ENCODE assay signal across 8 cellular contexts in the genomic region with DNA sequence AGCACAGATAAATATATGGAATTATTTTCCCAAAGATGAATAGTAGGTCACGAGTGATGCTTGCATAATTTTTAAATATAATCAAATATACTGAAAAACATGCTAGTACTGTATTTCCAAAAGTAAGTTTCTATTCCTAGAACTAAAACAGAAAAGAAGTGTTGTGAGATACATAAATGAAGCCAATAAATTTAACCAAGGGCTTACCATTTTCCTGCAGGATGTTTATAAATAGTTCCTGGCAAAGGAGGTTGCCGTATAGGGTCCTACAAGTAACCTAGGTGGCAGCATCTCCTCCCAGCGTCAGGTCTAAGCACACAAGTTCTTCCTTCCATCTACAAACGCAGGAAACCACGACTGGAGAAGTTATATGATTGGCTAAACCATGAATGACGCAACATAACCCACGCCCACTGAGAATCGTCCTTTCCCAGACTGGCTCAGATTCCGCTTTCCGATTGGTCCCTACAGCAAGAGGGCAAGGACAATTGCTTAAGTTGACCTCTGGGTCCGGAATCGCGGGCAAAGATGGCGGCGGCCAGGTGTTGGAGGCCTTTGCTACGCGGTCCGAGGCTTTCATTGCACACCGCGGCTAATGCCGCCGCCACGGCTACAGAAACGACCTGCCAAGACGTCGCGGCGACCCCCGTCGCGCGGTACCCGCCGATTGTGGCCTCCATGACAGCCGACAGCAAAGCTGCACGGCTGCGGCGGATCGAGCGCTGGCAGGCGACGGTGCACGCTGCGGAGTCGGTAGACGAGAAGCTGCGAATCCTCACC. TPM values are rescaled to one million over a fixed set of nuclear protein-coding genes. Genes with fewer than 3 reads are reported as not detected.
A peak's percentile ranks its signal among the peaks of the same experiment; 100 is the strongest.
DNase-seq lines count a peak whose midpoint lies in the region; ATAC-seq and TF ChIP-seq lines count a peak whose summit lies in the region.

TSS of gene MRPS30 (plus strand) at position 513 of the 780 bp plus-strand sequence. CDS start at position 529, 16 bp downstream.

- no peaks in the 10 kb centered on the region; the same call in none of the 2 replicates for H3K36me3 ChIP-seq in Caco-2 (ENCODE audit: control insufficient read depth, insufficient read depth, low read length)
- peaks cover 29% of the 10 kb centered on the region for H3K36me3 ChIP-seq in NT2/D1 (ENCODE audit: insufficient read depth, insufficient read length, low read length)
- peaks cover 27% of the 10 kb centered on the region for H3K36me3 ChIP-seq in endodermal cell (ENCODE audit: control insufficient read depth, insufficient read depth, low read length)

- peak within 1 kb of the TSS; percentile 98 for H3K4me3 Mint-ChIP-seq in Caco-2 (ENCODE audit: unreplicated experiment)
- H3K4me3 Mint-ChIP-seq in endodermal cell = peak within 1 kb of the TSS; percentile 95

- H3K27ac ChIP-seq in endodermal cell (ENCODE audit: low read depth, low read length) = peak within 1 kb of the TSS; percentile 74

- H3K9me3 ChIP-seq in Caco-2 (no peaks in the 10 kb centered on the region), NT2/D1 (ENCODE audit: insufficient read depth, low read length) (no peaks in the 10 kb centered on the region), endodermal cell (ENCODE audit: control insufficient read depth, low read length) (no peaks in the 10 kb centered on the region)

- H3K4me3 ChIP-seq in Caco-2 (ENCODE audit: low read depth, low read length) (peak within 1 kb of the TSS; percentile 76), NT2/D1 (ENCODE audit: insufficient read length, low read depth) (peak within 1 kb of the TSS; percentile 96), endodermal cell (ENCODE audit: low read length) (peak within 1 kb of the TSS; percentile 97)

- H3K27me3 ChIP-seq in Caco-2 (replicated peaks; ENCODE audit: control insufficient read depth, insufficient read depth, low read length) = no peaks in the 10 kb centered on the region
- no peaks in the 10 kb centered on the region for H3K27me3 ChIP-seq in NT2/D1 (ENCODE audit: insufficient read depth, insufficient read length)
- no peaks in the 10 kb centered on the region for H3K27me3 ChIP-seq in endodermal cell (ENCODE audit: control insufficient read depth, insufficient read depth, low read length, poor library complexity, severe bottlenecking)

- H3K27me3 Mint-ChIP-seq in Caco-2 (ENCODE audit: insufficient read depth, unreplicated experiment) = no peaks in the 10 kb centered on the region
- no peaks in the 10 kb centered on the region for H3K27me3 Mint-ChIP-seq in endodermal cell (ENCODE audit: insufficient read depth)

- H3K36me3 Mint-ChIP-seq in Caco-2 (ENCODE audit: insufficient read depth, unreplicated experiment) (peaks cover 23% of the 10 kb centered on the region), endodermal cell (ENCODE audit: low read depth) (peaks cover 17% of the 10 kb centered on the region)

- H3K4me1 Mint-ChIP-seq in Caco-2 (ENCODE audit: low read depth, unreplicated experiment) (no peaks in the 10 kb centered on the region), endodermal cell (peaks cover 18% of the 10 kb centered on the region)

- peak; percentile 97 for ATAC-seq in GM21367 (IDR thresholded peaks at IDR 0.05; ENCODE audit: unreplicated experiment)

- POLR2A ChIA-PET in Caco-2 (lab: Charles Lee) = no interaction called here

- 0 out of 2 replicates have a peak, but pooled peaks cover 3% of the 10 kb centered on the region for H3K4me1 ChIP-seq in Caco-2
- H3K4me1 ChIP-seq in NT2/D1 (ENCODE audit: insufficient read depth, insufficient read length) = no peaks in the 10 kb centered on the region
- peaks cover 3% of the 10 kb centered on the region for H3K4me1 ChIP-seq in endodermal cell (ENCODE audit: control insufficient read depth, insufficient read depth, low read length)

- peak; percentile 19 to 61 for TF ChIP-seq CTCF in Caco-2 (IDR thresholded peaks at IDR 0.05; ENCODE audit: insufficient read depth in 1 of 2, low read depth in 1 of 2, low read length in 1 of 2, severe bottlenecking in 1 of 2, unreplicated experiment in 1 of 2)
- TF ChIP-seq CTCF in endodermal cell (conservative IDR thresholded peaks at IDR 0.05) = peak; percentile 67

- H3K9ac ChIP-seq in NT2/D1 (ENCODE audit: insufficient read length, low read depth) = peak within 1 kb of the TSS; percentile 99
- H3K9ac ChIP-seq in endodermal cell (ENCODE audit: extremely low read depth, low read length, poor library complexity, severe bottlenecking) = peak within 1 kb of the TSS; percentile 77

- CTCF ChIA-PET in Caco-2 (lab: Charles Lee) = no interaction called here

- DNase-seq in Caco-2 = peak; percentile 94 to 97
- peak in 75 of 76 experiments; percentile 33 to 97 (median 90) for DNase-seq in HUDEP-2 (lab: John Stamatoyannopoulos, UW; ENCODE audit: unreplicated experiment in 76 of 76)
- DNase-seq in NT2/D1 (ENCODE audit: low read depth, low spot score) = peak; percentile 93
- peak; percentile 79 for DNase-seq in activated CD8-positive, alpha-beta memory T cell treated with anti-CD3 and anti-CD28 coated beads, Interleukin-2, amount 50 U/mL, for 1 hour (ENCODE audit: extremely low read depth)
- peak; percentile 98 for DNase-seq in endodermal cell
- peak; percentile 91 for DNase-seq in mesenteric fat pad (ENCODE audit: low spot score)
- DNase-seq in stimulated activated CD8-positive, alpha-beta memory T cell treated with anti-CD3 and anti-CD28 coated beads, Interleukin-15, amount 100 ng/mL, for 4 hours (ENCODE audit: low read depth in 2 of 2) = peak; percentile 72 to 88

- TSS peak; percentile 63 for BruUV-seq in Caco-2 (replicated peaks; lab: Mats Ljungman, UMichigan)

- WGBS in endodermal cell (ENCODE audit: insufficient coverage in 1 of 2, insufficient read length in 1 of 2), 2 experiments = 0 to 1% methylated on average over 23 to 46 of the region's 47 CpGs

- H3K27ac Mint-ChIP-seq in Caco-2 (ENCODE audit: unreplicated experiment) (peak within 1 kb of the TSS; percentile 95), endodermal cell (peak within 1 kb of the TSS; percentile 99)

- intact Hi-C loops in Caco-2 (cut with micrococcal nuclease; ENCODE audit: unreplicated experiment) = loop anchor here (2.0 kb wide), 1 partner anchor 24 kb away; no protein-coding TSS in a partner anchor

- H3K9me3 Mint-ChIP-seq in Caco-2 (ENCODE audit: unreplicated experiment) (no peaks in the 10 kb centered on the region), endodermal cell (no peaks in the 10 kb centered on the region)

RNA-seq across cellular contexts. Expression of gene MRPS30, which starts in this region (rescaled TPM):
- total RNA-seq in Caco-2 (2022) (62.2 and 65.3 TPM in 2 replicates), endodermal cell (10 to 100 TPM; 47.1 to 54.2 TPM), mesenteric fat pad (28.5 TPM)
- 48.6 TPM for polyA plus RNA-seq in endodermal cell (2013, experiment 1 of 2)
- 44.3 TPM for polyA plus RNA-seq in endodermal cell (2013, experiment 2 of 2)

Comparison
In these comparisons a context has a peak if more than half of its experiments do, and no peak if none do; other contexts are left out.
1. Peak in every context shown above with its lines: DNase-seq, ATAC-seq, H3K4me3 ChIP-seq and H3K27ac ChIP-seq.